In the genomic region with DNA sequence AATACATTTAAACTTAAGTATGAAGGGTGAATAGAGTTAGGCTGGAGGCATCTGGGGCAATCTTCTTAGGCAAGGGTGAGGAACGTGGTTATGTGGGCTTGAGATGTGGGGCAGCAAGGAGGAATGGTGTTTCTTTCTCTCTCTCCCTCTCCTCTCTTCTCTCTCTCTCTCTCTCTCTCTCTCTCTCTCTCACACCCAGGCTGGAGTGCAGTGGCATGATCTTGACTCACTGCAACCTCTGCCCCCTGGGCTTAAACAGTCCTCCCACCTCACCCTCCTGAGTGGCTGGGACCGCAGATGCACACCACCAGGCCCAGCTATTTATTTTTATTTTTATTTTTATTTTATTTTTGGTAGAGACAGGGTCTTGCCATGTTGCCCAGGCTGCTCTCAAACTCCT, we compare ENCODE assay signal across 32 cellular contexts. TPM values are rescaled to one million over a fixed set of nuclear protein-coding genes. Genes with fewer than 3 reads are reported as not detected.
A peak's percentile ranks its signal among the peaks of the same experiment; 100 is the strongest.
DNase-seq lines count a peak whose midpoint lies in the region; ATAC-seq and TF ChIP-seq lines count a peak whose summit lies in the region.
"Had no signal": no experiment of that assay in that cellular context is flagged by ENCODE, and none has a peak within 500 bp of the region (broad histone marks: within the 10 kb centered on the region; RNA-seq: fewer than 3 reads in every experiment).

No MANE protein-coding gene starts in this region.

- H3K9me2 ChIP-seq in PC-3 (replicated peaks; ENCODE audit: low read length): no peaks in the 10 kb centered on the region

- H3K4me2 ChIP-seq in DND-41 (ENCODE audit: insufficient read depth, low read length): no peak overlapping the region
- H3K4me2 ChIP-seq in PC-3 (ENCODE audit: low read length): peak overlapping the region; percentile 38
- H3K4me2 ChIP-seq: A549, neural progenitor cell had no signal

- ATAC-seq in DND-41 (ENCODE audit: insufficient read depth, low read depth): peak; percentile 32; the same call in 2 of the 3 replicates
- ATAC-seq in PC-3: no peak
- ATAC-seq in HG03095 (IDR thresholded peaks at IDR 0.05; ENCODE audit: unreplicated experiment): no peak
- ATAC-seq in GM21360 (IDR thresholded peaks at IDR 0.05; ENCODE audit: unreplicated experiment): no peak
- ATAC-seq: A549; activated CD4-positive, CD25-positive, alpha-beta regulatory T cell treated with anti-CD3 and anti-CD28 coated beads, Interleukin-2, amount 50 U/mL, for 24 hours; activated T-cell treated with anti-CD3 and anti-CD28 coated beads, Interleukin-2, amount 50 U/mL, for 72 hours; CD8-positive, alpha-beta T cell; gastroesophageal sphincter; right lobe of liver; T-cell had no signal

- peak; percentile 30 for DNase-seq in DND-41
- DNase-seq in PC-3: no peak
- peak; percentile 62 for DNase-seq in choroid plexus epithelial cell (ENCODE audit: low read depth)
- DNase-seq in kidney tubule cell (ENCODE audit: low spot score): peak; percentile 54
- DNase-seq in NCI-H1694 treated with DMSO at 0.1 percent for 48 hours (lab: John Stamatoyannopoulos, UW): no peak
- DNase-seq in stimulated activated naive CD4-positive, alpha-beta T cell (lab: John Stamatoyannopoulos, UW): no peak
- DNase-seq: activated CD4-positive, alpha-beta T cell treated with anti-CD3 and anti-CD28 coated beads, Interleukin-2, amount 50 U/mL, for 48 hours; activated T-cell treated with anti-CD3 and anti-CD28 coated beads, Interleukin-2, amount 50 U/mL, for 72 hours; CD8-positive, alpha-beta T cell; central memory CD4-positive, alpha-beta T cell; endodermal cell; GDM1; hypothalamus; immature natural killer cell; KBM-7; left ventricle myocardium inferior; MM.1S; NCI-H1105 treated with DMSO at 0.1 percent for 48 hours; NCI-H2029; NCI-H510A treated with DMSO at 0.1 percent for 48 hours; right lobe of liver; stimulated activated CD4-positive, alpha-beta T cell treated with anti-CD3 and anti-CD28 coated beads, Interleukin-4, amount 100 ng/mL, for 4 hours; T-cell had no signal

- H2AFZ ChIP-seq in DND-41 (ENCODE audit: low read depth, low read length) (no peak overlapping the region; the same call in 1 of the 2 replicates), PC-3 (ENCODE audit: low read length) (no peak overlapping the region)
- H2AFZ ChIP-seq: neural progenitor cell had no signal

- POLR2A ChIA-PET in PC-3 (lab: Charles Lee; ENCODE audit: unreplicated experiment): no interaction called here

- H4K20me1 ChIP-seq in DND-41 (ENCODE audit: insufficient read depth, low read length) (no peaks in the 10 kb centered on the region), PC-3 (ENCODE audit: low read length) (no peaks in the 10 kb centered on the region)

- TF ChIP-seq CTCF in DND-41 (IDR thresholded peaks at IDR 0.05; ENCODE audit: borderline replicate concordance, extremely low read depth, low read length, poor library complexity, severe bottlenecking): no peak
- TF ChIP-seq CTCF in PC-3 (conservative IDR thresholded peaks at IDR 0.05; ENCODE audit: low read depth, low read length): no peak
- no peak for TF ChIP-seq CTCF in choroid plexus epithelial cell (conservative IDR thresholded peaks at IDR 0.05; ENCODE audit: low read depth, low read length)

- intact Hi-C loops in PC-3 (cut with micrococcal nuclease): no loop called here

- H3K4me1 ChIP-seq in DND-41 (ENCODE audit: insufficient read depth, low read length) (peaks cover 44% of the 10 kb centered on the region), PC-3 (ENCODE audit: insufficient read depth, low read length) (peaks cover 20% of the 10 kb centered on the region)
- H3K4me1 ChIP-seq: neural progenitor cell, right lobe of liver had no signal

- H3K9ac ChIP-seq in DND-41 (ENCODE audit: low read depth, low read length): no peak overlapping the region
- no peak overlapping the region for H3K9ac ChIP-seq in PC-3 (ENCODE audit: low read length)
- H3K9ac ChIP-seq: neural progenitor cell had no signal

- H3K27me3 ChIP-seq in DND-41 (ENCODE audit: insufficient read depth, low read length, poor library complexity) (no peaks in the 10 kb centered on the region), PC-3 (ENCODE audit: low read length) (no peaks in the 10 kb centered on the region)
- H3K27me3 ChIP-seq: gastroesophageal sphincter, right lobe of liver, SJSA1, tibial nerve had no signal

- H3K4me3 ChIP-seq in DND-41 (ENCODE audit: low read depth in 1 of 2, low read length in 2 of 2) (no peak overlapping the region), PC-3 (ENCODE audit: low read length) (no peak overlapping the region), choroid plexus epithelial cell (ENCODE audit: low read depth, low read length) (no peak overlapping the region)
- H3K4me3 ChIP-seq: A549, gastroesophageal sphincter, left ventricle myocardium inferior, neural progenitor cell, right lobe of liver, SJSA1, tibial nerve had no signal

- BruUV-seq in PC-3 (replicated peaks; lab: Mats Ljungman, UMichigan): no TSS peak

- H3K36me3 ChIP-seq in DND-41 (ENCODE audit: insufficient read depth, low read length) (no peaks in the 10 kb centered on the region), PC-3 (ENCODE audit: low read depth, low read length) (no peaks in the 10 kb centered on the region)
- H3K36me3 ChIP-seq: gastroesophageal sphincter, left ventricle myocardium inferior, neural progenitor cell, right lobe of liver, SJSA1, tibial nerve had no signal

- H3K9me3 ChIP-seq in DND-41 (ENCODE audit: insufficient read depth, low read length, severe bottlenecking) (no peaks in the 10 kb centered on the region), PC-3 (ENCODE audit: low read length) (no peaks in the 10 kb centered on the region)
- H3K9me3 ChIP-seq: gastroesophageal sphincter, right lobe of liver, tibial nerve had no signal

- H3K79me2 ChIP-seq in DND-41 (ENCODE audit: insufficient read depth, low read length): peaks cover 6% of the 10 kb centered on the region
- H3K79me2 ChIP-seq in PC-3 (ENCODE audit: low read length): peaks cover 9% of the 10 kb centered on the region

- H3K27ac ChIP-seq in DND-41 (ENCODE audit: low read length): no peak overlapping the region
- H3K27ac ChIP-seq in PC-3 (ENCODE audit: low read length): no peak overlapping the region
- H3K27ac ChIP-seq: A549, gastroesophageal sphincter, left ventricle myocardium inferior, neural progenitor cell, right lobe of liver, RWPE1, SJSA1, tibial nerve had no signal

- CTCF ChIA-PET in PC-3 (lab: Charles Lee): no interaction called here

- no peaks in the 10 kb centered on the region for H3F3A ChIP-seq in PC-3 (ENCODE audit: low read length, unreplicated experiment)

RNA-seq across cellular contexts. Expression of gene MGA, which starts 4.0 kb away (rescaled TPM):
- total RNA-seq in PC-3 (2014; rRNA removed): 19.0 and 21.2 TPM in 2 replicates

Comparison
In these comparisons a context has a peak if more than half of its experiments do, and no peak if none do; other contexts are left out.
1. DNase-seq: peak in DND-41 (single experiment), choroid plexus epithelial cell (single experiment) and kidney tubule cell (single experiment); none in PC-3 (single experiment), NCI-H1694 treated with DMSO at 0.1 percent for 48 hours (single experiment) and stimulated activated naive CD4-positive, alpha-beta T cell (0 of 6).